In genomic region chrX:16653424-16653823, GRCh38 we compare ENCODE assay signal across 26 cellular contexts. TPM values are rescaled to one million over a fixed set of nuclear protein-coding genes. Genes with fewer than 3 reads are reported as not detected.
"Had no signal": no experiment of that assay in that cellular context is flagged by ENCODE, and none has a peak within 500 bp of the region (broad histone marks: within the 10 kb centered on the region; RNA-seq: fewer than 3 reads in every experiment).

No MANE protein-coding gene starts in this region.

- H3K27me3 Mint-ChIP-seq: effector memory CD8-positive, alpha-beta T cell; stimulated activated naive CD8-positive, alpha-beta T cell treated with anti-CD3 and anti-CD28 coated beads, Interleukin-15, Interleukin-2, amounts not matched to agents 100 ng/mL and 50 ng/mL, for 24 hours had no signal

- H3K4me3 ChIP-seq: left lung, right atrium auricular region, suprapubic skin had no signal

- H3K27ac ChIP-seq: left lung, right atrium auricular region, suprapubic skin, WERI-Rb-1 had no signal

- H3K27ac Mint-ChIP-seq: activated naive CD4-positive, alpha-beta T cell treated with anti-CD3 and anti-CD28 coated beads, Interleukin-2, amount 50 U/mL, for 72 hours; activated T-helper 1 cell treated with anti-CD3 and anti-CD28 coated beads, Interleukin-12 subunit alpha, Interleukin-12 subunit beta, Interleukin-2, Interleukin-4 antibody, amounts not matched to agents 30 ng/mL and 10 ng/mL and 1 ng/mL, durations not matched to agents 14 hours and 24 hours and 36 hours; effector memory CD8-positive, alpha-beta T cell; stimulated activated naive CD8-positive, alpha-beta T cell treated with anti-CD3 and anti-CD28 coated beads, Interleukin-15, Interleukin-2, amounts not matched to agents 100 ng/mL and 50 ng/mL, for 24 hours had no signal

- H3K4me3 Mint-ChIP-seq: activated T-helper 1 cell treated with anti-CD3 and anti-CD28 coated beads, Interleukin-12 subunit alpha, Interleukin-12 subunit beta, Interleukin-2, Interleukin-4 antibody, amounts not matched to agents 30 ng/mL and 10 ng/mL and 1 ng/mL, durations not matched to agents 14 hours and 24 hours and 36 hours; effector memory CD8-positive, alpha-beta T cell; nephron progenitor cell; stimulated activated naive CD8-positive, alpha-beta T cell treated with anti-CD3 and anti-CD28 coated beads, Interleukin-15, Interleukin-2, amounts not matched to agents 100 ng/mL and 50 ng/mL, for 24 hours had no signal

- H3K9me3 ChIP-seq: left lung, right atrium auricular region, suprapubic skin had no signal

- H3K27me3 ChIP-seq: left lung, right atrium auricular region, suprapubic skin had no signal

- H3K4me1 ChIP-seq: left lung, right atrium auricular region, suprapubic skin had no signal

- DNase-seq: activated CD4-positive, alpha-beta T cell treated with anti-CD3 and anti-CD28 coated beads for 1 hour; activated gamma-delta T cell treated with Interleukin-2 at 50 U/mL for 16 hours; amniotic stem cell; effector memory CD8-positive, alpha-beta T cell; kidney; left lung; midbrain; nephron progenitor cell; nucleus accumbens; T1000; trophoblast cell; WERI-Rb-1 had no signal

- H3K36me3 ChIP-seq: left lung, right atrium auricular region, suprapubic skin, WERI-Rb-1 had no signal

- H3K9me3 Mint-ChIP-seq: activated naive CD4-positive, alpha-beta T cell treated with anti-CD3 and anti-CD28 coated beads, Interleukin-2, amount 50 U/mL, for 72 hours; activated T-helper 1 cell treated with anti-CD3 and anti-CD28 coated beads, Interleukin-12 subunit alpha, Interleukin-12 subunit beta, Interleukin-2, Interleukin-4 antibody, amounts not matched to agents 30 ng/mL and 10 ng/mL and 1 ng/mL, durations not matched to agents 14 hours and 24 hours and 36 hours; effector memory CD8-positive, alpha-beta T cell; nephron progenitor cell; stimulated activated naive CD8-positive, alpha-beta T cell treated with anti-CD3 and anti-CD28 coated beads, Interleukin-15, Interleukin-2, amounts not matched to agents 100 ng/mL and 50 ng/mL, for 24 hours had no signal

- ATAC-seq: activated naive CD4-positive, alpha-beta T cell treated with anti-CD3 and anti-CD28 coated beads, Interleukin-2, amount 50 U/mL, for 72 hours; effector memory CD8-positive, alpha-beta T cell; left lung had no signal

- H3K36me3 Mint-ChIP-seq: activated naive CD4-positive, alpha-beta T cell treated with anti-CD3 and anti-CD28 coated beads, Interleukin-2, amount 50 U/mL, for 72 hours had no signal

RNA-seq across cellular contexts. Expression of gene S100G, which starts 3.5 kb away (rescaled TPM):
- total RNA-seq: activated CD8-positive, alpha-beta memory T cell treated with anti-CD3 and anti-CD28 coated beads for 36 hours; activated naive CD4-positive, alpha-beta T cell treated with anti-CD3 and anti-CD28 coated beads, Interleukin-2, amount 50 U/mL, for 72 hours; activated T-helper 1 cell treated with anti-CD3 and anti-CD28 coated beads, Interleukin-12 subunit alpha, Interleukin-12 subunit beta, Interleukin-2, Interleukin-4 antibody, amounts not matched to agents 30 ng/mL and 10 ng/mL and 1 ng/mL, durations not matched to agents 14 hours and 24 hours and 36 hours; chondrocyte; dermis microvascular lymphatic vessel endothelial cell; epithelial cell of proximal tubule; frontal cortex; kidney; lung microvascular endothelial cell; myocyte; posterior vena cava; right atrium auricular region; skeletal muscle tissue; suprapubic skin had no signal
